ENCODE assay signal across 8 cellular contexts in the genomic region with DNA sequence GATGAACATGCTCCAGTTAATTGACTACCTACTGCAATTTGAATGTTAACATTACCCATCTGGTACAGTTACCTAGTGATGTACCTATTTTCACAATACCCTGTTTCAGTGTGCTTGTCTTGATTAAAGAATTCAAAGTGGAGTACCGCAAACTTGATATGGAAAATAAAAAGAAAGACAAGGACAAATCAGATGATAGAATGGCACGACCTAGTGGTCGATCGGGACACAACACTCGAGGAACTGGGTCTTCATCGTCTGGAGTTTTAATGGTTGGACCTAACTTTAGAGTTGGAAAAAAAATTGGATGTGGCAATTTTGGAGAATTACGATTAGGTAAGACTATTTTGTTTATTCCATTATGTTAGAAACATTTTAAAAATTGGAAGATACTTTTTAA. TPM values are rescaled to one million over a fixed set of nuclear protein-coding genes. Genes with fewer than 3 reads are reported as not detected.
DNase-seq lines count a peak whose midpoint lies in the region; ATAC-seq and TF ChIP-seq lines count a peak whose summit lies in the region.

No MANE protein-coding gene starts in this region.

- no peak overlapping the region for H3K27ac ChIP-seq in heart right ventricle
- no peak overlapping the region for H3K27ac ChIP-seq in right atrium auricular region
- H3K27ac ChIP-seq in thoracic aorta, result no peak overlapping the region

- H3K36me3 ChIP-seq in heart right ventricle (peaks cover 0 to 3% (median 0%) of the 10 kb centered on the region in 9 donors), right atrium auricular region (no peaks in the 10 kb centered on the region), thoracic aorta (no peaks in the 10 kb centered on the region)

- TF ChIP-seq CTCF in heart right ventricle (IDR thresholded peaks at IDR 0.05) (peak in 8 of 9 donors; percentile 19 to 69 (median 34)), right atrium auricular region (IDR thresholded peaks at IDR 0.05) (peak in 1 of 2 donors; percentile 39), thoracic aorta (IDR thresholded peaks at IDR 0.05) (peak; percentile 24)

- no peaks in the 10 kb centered on the region for H3K27me3 ChIP-seq in heart right ventricle
- H3K27me3 ChIP-seq in right atrium auricular region, result no peaks in the 10 kb centered on the region
- no peaks in the 10 kb centered on the region for H3K27me3 ChIP-seq in thoracic aorta (replicated peaks; ENCODE audit: insufficient read depth)

- DNase-seq in heart right ventricle (no peak), right atrium auricular region (ENCODE audit: low spot score) (no peak), RPMI7951 (ENCODE audit: low read depth) (peak; percentile 33), fibroblast of gingiva (ENCODE audit: low read depth) (peak; percentile 2), thoracic aorta (ENCODE audit: low spot score) (no peak), putamen (ENCODE audit: low spot score) (no peak)

- H3K9me3 ChIP-seq in heart right ventricle (no peaks in the 10 kb centered on the region), right atrium auricular region (no peaks in the 10 kb centered on the region), thoracic aorta (no peaks in the 10 kb centered on the region)

- H3K4me1 ChIP-seq in heart right ventricle (peaks cover 0 to 12% (median 3%) of the 10 kb centered on the region in 9 donors), right atrium auricular region (no peaks in the 10 kb centered on the region), thoracic aorta (ENCODE audit: control insufficient read depth in 1 of 2, low read depth in 2 of 2) (peaks cover 0 to 5% of the 10 kb centered on the region in 2 donors)

- WGBS in heart right ventricle, 2 donors, result 75 to 89% methylated on average over 7 of the region's 7 CpGs

- ATAC-seq in heart right ventricle (no peak), thoracic aorta (ENCODE audit: insufficient number of reproducible peaks, low FRiP score, low read depth) (no peak), GM21825 (IDR thresholded peaks at IDR 0.05; ENCODE audit: unreplicated experiment) (no peak), GM21390 (IDR thresholded peaks at IDR 0.05; ENCODE audit: unreplicated experiment) (no peak)

- intact Hi-C loops in heart right ventricle (cut with DNase I), result no loop called here

- no peak overlapping the region for H3K4me3 ChIP-seq in heart right ventricle
- no peak overlapping the region for H3K4me3 ChIP-seq in right atrium auricular region
- H3K4me3 ChIP-seq in thoracic aorta, result no peak overlapping the region

RNA-seq across cellular contexts. Expression of a gene that starts 33.5 kb away (rescaled TPM):
- total RNA-seq in heart right ventricle (10 to 100 TPM; 19.7 to 30.9 (median 25.7) TPM), right atrium auricular region (10 to 100 TPM; 28.1 to 28.9 TPM), thoracic aorta (10 to 100 TPM; 18.4 to 50.2 TPM)
- 1 to 10 TPM; 5.0 to 6.8 TPM for polyA plus RNA-seq in heart right ventricle
- total RNA-seq in RPMI7951 (2014; rRNA removed; shearing (Covaris generic)), result 31.9 and 35.7 TPM in 2 replicates

Comparison
In these comparisons a context has a peak if more than half of its experiments do, and no peak if none do; other contexts are left out.
1. DNase-seq: peak in RPMI7951 (single experiment) and fibroblast of gingiva (single experiment); none in heart right ventricle (0 of 2), right atrium auricular region (single experiment), thoracic aorta (single experiment) and putamen (single experiment).